16 cellular contexts compared by ENCODE assay signal in the genomic region with DNA sequence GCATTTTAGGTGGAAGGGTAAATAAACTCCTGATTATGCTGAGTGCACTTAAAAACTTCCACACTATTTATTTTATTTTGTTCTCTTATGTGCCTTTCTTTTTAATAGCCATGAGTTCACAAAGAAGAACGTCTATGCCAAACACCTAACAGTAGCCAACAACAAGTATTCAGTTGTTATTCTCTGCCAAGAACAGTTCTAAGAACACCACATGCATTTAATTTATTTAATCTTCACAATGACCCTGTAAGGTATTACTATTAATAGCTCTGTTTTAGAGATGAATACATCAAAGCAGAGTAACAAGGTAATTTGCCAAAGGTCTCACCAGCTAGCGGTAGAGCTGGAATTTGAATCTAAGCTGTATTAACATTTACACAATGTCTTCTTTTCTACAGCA.
DNase-seq lines count a peak whose midpoint lies in the region; ATAC-seq and TF ChIP-seq lines count a peak whose summit lies in the region.
"Had no signal": no experiment of that assay in that cellular context is flagged by ENCODE, and none has a peak within 500 bp of the region (broad histone marks: within the 10 kb centered on the region; RNA-seq: fewer than 3 reads in every experiment).

No MANE protein-coding gene starts in this region.

- peak; percentile 89 for DNase-seq in LNCaP clone FGC (ENCODE audit: low read depth)
- no peak for DNase-seq in esophagus muscularis mucosa (ENCODE audit: extremely low spot score)
- no peak for DNase-seq in COLO829 (ENCODE audit: low spot score)
- no peak for DNase-seq in NCI-H1417 treated with DMSO at 0.1 percent for 48 hours (lab: John Stamatoyannopoulos, UW)
- DNase-seq: AML-193; CD4-positive, alpha-beta T cell; DMS79; GDM1; GM23248; HCEC 1CT; HFFc6 had no signal

- H3K27me3 ChIP-seq in esophagus muscularis mucosa (no peaks in the 10 kb centered on the region), rectal smooth muscle tissue (ENCODE audit: control insufficient read depth, insufficient read depth, low read length) (no peaks in the 10 kb centered on the region)

- 69% methylated on average over 2 of the region's 2 CpGs for WGBS in esophagus muscularis mucosa

- intact Hi-C loops in esophagus muscularis mucosa (cut with DNase I): no loop called here

- H3K27ac ChIP-seq in esophagus muscularis mucosa (replicated peaks in 1 of 4) (peak overlapping the region; percentile 37 to 70 (median 52)), rectal smooth muscle tissue (ENCODE audit: low read depth, low read length) (peak overlapping the region; percentile 48)
- H3K27ac ChIP-seq: A549, C4-2B, GM23248, HL-60 had no signal

- TF ChIP-seq POLR2A in esophagus muscularis mucosa (IDR thresholded peaks at IDR 0.05; ENCODE audit: low read depth): no peak

- no peaks in the 10 kb centered on the region for H3K9me3 ChIP-seq in esophagus muscularis mucosa
- H3K9me3 ChIP-seq: A549 had no signal

- TF ChIP-seq EP300 in esophagus muscularis mucosa (IDR thresholded peaks at IDR 0.05): no peak

- H3K9ac ChIP-seq in rectal smooth muscle tissue (ENCODE audit: low read length): no peak overlapping the region
- H3K9ac ChIP-seq: GM23248 had no signal

- H3K36me3 ChIP-seq in esophagus muscularis mucosa: no peaks in the 10 kb centered on the region
- H3K36me3 ChIP-seq in rectal smooth muscle tissue (ENCODE audit: control insufficient read depth, insufficient read depth, low read length): no peaks in the 10 kb centered on the region

- H3K4me3 ChIP-seq in LNCaP clone FGC (ENCODE audit: low read depth, low read length) (no peak overlapping the region), esophagus muscularis mucosa (peak overlapping the region in 1 of 4 donors; percentile 13), rectal smooth muscle tissue (ENCODE audit: low read length) (no peak overlapping the region)
- H3K4me3 ChIP-seq: A549, GM23248 had no signal

- TF ChIP-seq CTCF in LNCaP clone FGC (IDR thresholded peaks at IDR 0.05; ENCODE audit: control insufficient read depth, extremely low read depth, insufficient read depth) (no peak), esophagus muscularis mucosa (IDR thresholded peaks at IDR 0.05) (no peak)

- ATAC-seq in HG03521 (IDR thresholded peaks at IDR 0.05; ENCODE audit: unreplicated experiment): no peak
- ATAC-seq: A549 had no signal

- H3K4me1 ChIP-seq in esophagus muscularis mucosa (peaks cover 0 to 30% (median 17%) of the 10 kb centered on the region in 4 donors), rectal smooth muscle tissue (ENCODE audit: control insufficient read depth, insufficient read depth, low read length) (peaks cover 3% of the 10 kb centered on the region)
- H3K4me1 ChIP-seq: A549 had no signal
